13 cellular contexts compared by ENCODE assay signal in the genomic region with DNA sequence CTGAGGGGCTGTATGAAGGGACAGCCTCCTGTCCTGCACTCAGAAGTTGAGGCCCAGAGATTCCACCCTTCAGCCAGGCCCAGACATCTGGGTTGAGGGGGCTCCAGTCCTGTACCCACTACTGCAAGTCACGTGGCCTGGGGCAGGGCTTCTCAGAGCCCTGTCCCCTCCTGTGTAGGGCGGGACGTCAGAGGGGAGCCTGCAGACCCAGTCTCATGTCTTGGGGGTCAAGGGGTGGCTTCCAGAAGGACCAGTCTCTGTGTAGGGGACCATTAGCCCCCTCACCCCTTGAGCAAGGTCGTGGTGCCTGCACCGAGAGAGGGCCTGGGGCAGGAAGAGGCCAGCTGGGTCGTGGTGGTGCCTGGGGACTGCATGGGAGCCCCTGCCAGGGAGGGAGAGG. TPM values are rescaled to one million over a fixed set of nuclear protein-coding genes. Genes with fewer than 3 reads are reported as not detected.
DNase-seq lines count a peak whose midpoint lies in the region; ATAC-seq and TF ChIP-seq lines count a peak whose summit lies in the region.
"Had no signal": no experiment of that assay in that cellular context is flagged by ENCODE, and none has a peak within 500 bp of the region (broad histone marks: within the 10 kb centered on the region; RNA-seq: fewer than 3 reads in every experiment).

No MANE protein-coding gene starts in this region.

- H3K9ac ChIP-seq in SK-N-MC (ENCODE audit: insufficient read length), result no peak overlapping the region
- no peak overlapping the region for H3K9ac ChIP-seq in smooth muscle cell (ENCODE audit: low read depth)

- TF ChIP-seq CTCF in HFFc6 (IDR thresholded peaks at IDR 0.05), result no peak
- no peak for TF ChIP-seq CTCF in smooth muscle cell (IDR thresholded peaks at IDR 0.05; ENCODE audit: borderline replicate concordance, insufficient read depth, poor library complexity, severe bottlenecking)

- WGBS in smooth muscle cell (ENCODE audit: low lambda C conversion rate), result 77% methylated on average over 6 of the region's 6 CpGs

- H4K20me1 ChIP-seq in smooth muscle cell (ENCODE audit: low read depth), result no peaks in the 10 kb centered on the region

- H3K79me2 ChIP-seq in smooth muscle cell (ENCODE audit: low read depth), result no peaks in the 10 kb centered on the region

- H3F3A ChIP-seq in smooth muscle cell (ENCODE audit: low read depth), result no peaks in the 10 kb centered on the region

- no peaks in the 10 kb centered on the region for H3K27me3 ChIP-seq in smooth muscle cell (ENCODE audit: low read depth)
- H3K27me3 ChIP-seq: SJSA1 had no signal

- H3K4me3 Mint-ChIP-seq in HFFc6 (no peak overlapping the region), immature natural killer cell (no peak overlapping the region), T-helper 17 cell (no peak overlapping the region)

- H3K27ac ChIP-seq in SK-N-MC (peak overlapping the region; percentile 3; the same call in 1 of the 2 replicates), smooth muscle cell (ENCODE audit: low read depth) (no peak overlapping the region)
- H3K27ac ChIP-seq: SJSA1 had no signal

- H3K4me3 ChIP-seq in SK-N-MC (no peak overlapping the region), smooth muscle cell (no peak overlapping the region)
- H3K4me3 ChIP-seq: SJSA1 had no signal

- no peak for ATAC-seq in T-helper 17 cell
- ATAC-seq in HG03159 (IDR thresholded peaks at IDR 0.05; ENCODE audit: unreplicated experiment), result no peak

- DNase-seq in HFFc6 (no peak), SK-N-MC (ENCODE audit: low read depth, low spot score) (no peak), immature natural killer cell (no peak), smooth muscle cell (lab: John Stamatoyannopoulos, UW; ENCODE audit: unreplicated experiment) (no peak), T-helper 17 cell (no peak)
- DNase-seq in stimulated activated naive CD4-positive, alpha-beta T cell (lab: John Stamatoyannopoulos, UW), result no peak
- DNase-seq: activated CD4-positive, CD25-positive, alpha-beta regulatory T cell; activated gamma-delta T cell treated with Interleukin-2 at 50 U/mL for 16 hours; effector CD8-positive, alpha-beta T cell; midbrain; NCI-H510A had no signal

- H3K27ac Mint-ChIP-seq in HFFc6 (peak overlapping the region; percentile 70; the same call in 1 of the 2 replicates), immature natural killer cell (peak overlapping the region; percentile 34 to 81 (median 55)), T-helper 17 cell (no peak overlapping the region)

- no peaks in the 10 kb centered on the region for H3K9me3 ChIP-seq in SK-N-MC (ENCODE audit: low read depth, low read length)
- H3K9me3 ChIP-seq in smooth muscle cell (replicated peaks; ENCODE audit: low read depth), result no peaks in the 10 kb centered on the region
- no peaks in the 10 kb centered on the region for H3K9me3 ChIP-seq in T-helper 17 cell (ENCODE audit: control insufficient read depth, low read length, poor library complexity, severe bottlenecking)
- H3K9me3 ChIP-seq: SJSA1 had no signal

- H3K4me1 ChIP-seq in smooth muscle cell (ENCODE audit: low read depth), result peaks cover 10% of the 10 kb centered on the region
- H3K4me1 ChIP-seq: SJSA1 had no signal

- H3K27me3 Mint-ChIP-seq in HFFc6 (ENCODE audit: insufficient read depth) (peaks cover 6% of the 10 kb centered on the region), immature natural killer cell (ENCODE audit: low read depth in 3 of 3) (peaks cover 0 to 9% (median 6%) of the 10 kb centered on the region in 3 donors), T-helper 17 cell (peaks cover 6% of the 10 kb centered on the region)

- H3K4me2 ChIP-seq in smooth muscle cell, result peak overlapping the region; percentile 31

- no peaks in the 10 kb centered on the region for H3K36me3 Mint-ChIP-seq in HFFc6 (ENCODE audit: low read depth)
- peaks cover 0 to 4% (median under 1%) of the 10 kb centered on the region in 3 donors for H3K36me3 Mint-ChIP-seq in immature natural killer cell
- peaks cover 3% of the 10 kb centered on the region for H3K36me3 Mint-ChIP-seq in T-helper 17 cell (ENCODE audit: low read depth)

- H2AFZ ChIP-seq in smooth muscle cell (ENCODE audit: low read depth), result no peak overlapping the region

- no peaks in the 10 kb centered on the region for H3K9me3 Mint-ChIP-seq in HFFc6
- H3K9me3 Mint-ChIP-seq in immature natural killer cell, result no peaks in the 10 kb centered on the region

- H3K36me3 ChIP-seq in SK-N-MC (ENCODE audit: insufficient read depth, low read length) (no peaks in the 10 kb centered on the region), smooth muscle cell (ENCODE audit: low read depth) (no peaks in the 10 kb centered on the region)

- H3K4me1 Mint-ChIP-seq in HFFc6 (ENCODE audit: low read depth), result no peaks in the 10 kb centered on the region; the same call in 1 of the 2 replicates
- peaks cover 59 to 68% of the 10 kb centered on the region in 2 donors for H3K4me1 Mint-ChIP-seq in immature natural killer cell
- peaks cover 13% of the 10 kb centered on the region for H3K4me1 Mint-ChIP-seq in T-helper 17 cell

RNA-seq across cellular contexts. Expression of a gene that starts 0.6 kb away (rescaled TPM):
- total RNA-seq in HFFc6 (2021; fragmentation: NEBNext Ultra II Directional; extraction: Animal tissue kit (Norgen Biotek cat#: 25700)), result under 1 TPM in 4 of 6 experiments, not detected in 2; 0.30 to 0.34 (median 0.31) TPM
- polyA plus RNA-seq in immature natural killer cell (1 to 10 TPM; 1.5 to 2.4 (median 2.0) TPM), smooth muscle cell (1.8 and 2.0 TPM in 2 replicates)
- total RNA-seq in smooth muscle cell (1.3 and 1.4 TPM in 2 replicates), T-helper 17 cell (10 to 100 TPM in 1 of 2 donors, 1 to 10 TPM in 1; 3.1 to 14.5 TPM)

RNA-seq across cellular contexts. Expression of a gene that starts 14.8 kb away (rescaled TPM):
- total RNA-seq in HFFc6 (2021; fragmentation: NEBNext Ultra II Directional; extraction: Animal tissue kit (Norgen Biotek cat#: 25700)), result 10 to 100 TPM in 4 of 6 experiments, 1 to 10 TPM in 2; 7.0 to 12.6 (median 10.6) TPM
- polyA plus RNA-seq in immature natural killer cell, result 10 to 100 TPM; 12.2 to 42.1 (median 12.2) TPM
- total RNA-seq in smooth muscle cell, result 12.0 TPM in 2 replicates
- polyA plus RNA-seq in smooth muscle cell, result 10.1 and 14.5 TPM in 2 replicates
- total RNA-seq in T-helper 17 cell, result 10 to 100 TPM; 71.6 to 97.2 TPM

RNA-seq across cellular contexts. Expression of a gene that starts 55.8 kb away (rescaled TPM):
- 1 to 10 TPM in 4 of 6 experiments, under 1 TPM in 2; 0.55 to 1.7 (median 1.2) TPM for total RNA-seq in HFFc6 (2021; fragmentation: NEBNext Ultra II Directional; extraction: Animal tissue kit (Norgen Biotek cat#: 25700))
- 1 to 10 TPM; 4.1 to 5.9 (median 5.7) TPM for polyA plus RNA-seq in immature natural killer cell
- total RNA-seq in smooth muscle cell, result 0.27 and 5.3 TPM in 2 replicates
- 3.8 and 3.9 TPM in 2 replicates for polyA plus RNA-seq in smooth muscle cell
- total RNA-seq in T-helper 17 cell, result 1 to 10 TPM; 5.1 TPM

RNA-seq across cellular contexts. Expression of a gene that starts 56.9 kb away (rescaled TPM):
- total RNA-seq in HFFc6 (2021; fragmentation: NEBNext Ultra II Directional; extraction: Animal tissue kit (Norgen Biotek cat#: 25700)), result 10 to 100 TPM; 38.7 to 42.9 (median 41.2) TPM
- polyA plus RNA-seq in immature natural killer cell (10 to 100 TPM in 1 of 3 donors, 1 to 10 TPM in 2; 3.0 to 12.1 (median 8.3) TPM), smooth muscle cell (14.8 and 14.9 TPM in 2 replicates)
- total RNA-seq in smooth muscle cell (19.7 and 20.3 TPM in 2 replicates), T-helper 17 cell (10 to 100 TPM; 66.1 to 66.8 TPM)
